Comparison of ENCODE assay signal across 8 cellular contexts in genomic region chr15:48331796-48332641, GRCh38. TPM values are rescaled to one million over a fixed set of nuclear protein-coding genes. Genes with fewer than 3 reads are reported as not detected.
DNase-seq lines count a peak whose midpoint lies in the region; ATAC-seq and TF ChIP-seq lines count a peak whose summit lies in the region.

No MANE protein-coding gene starts in this region.

- intact Hi-C loops in activated naive CD4-positive, alpha-beta T cell treated with anti-CD3 and anti-CD28 coated beads for 36 hours (cut with micrococcal nuclease): loop anchor here (1.0 to 10.0 kb wide), 8 partner anchors 155 to 1805 kb away; partner anchors contain the start of genes CEP152, COPS2, DTWD1 and FAM227B
- intact Hi-C loops in ovary (cut with DNase I) (no loop called here), tibial artery (cut with DNase I; ENCODE audit: low total_unique reads) (no loop called here)

- no peak for TF ChIP-seq EP300 in ovary (IDR thresholded peaks at IDR 0.05)

- WGBS in ovary, 3 donors: 1% methylated on average over 58 to 64 of the region's 64 CpGs

- DNase-seq in Daoy (ENCODE audit: low read depth): peak; percentile 78
- peak; percentile 42 for DNase-seq in HuH-7.5 (ENCODE audit: low spot score)
- peak; percentile 47 for DNase-seq in SIG-M5 (lab: John Stamatoyannopoulos, UW)
- peak; percentile 83 for DNase-seq in activated naive CD4-positive, alpha-beta T cell treated with anti-CD3 and anti-CD28 coated beads for 36 hours
- DNase-seq in glutamatergic neuron: peak; percentile 68
- DNase-seq in ovary: peak in 4 of 5 donors; percentile 84 to 89 (median 84)
- DNase-seq in tibial artery: peak in 1 of 2 donors; percentile 75

- H3K4me1 ChIP-seq in ovary (ENCODE audit: insufficient read depth) (peaks cover 4% of the 10 kb centered on the region), tibial artery (peaks cover 3 to 18% (median 6%) of the 10 kb centered on the region in 4 donors)

- H3K27ac ChIP-seq in ovary: peak overlapping the region; percentile 94 to 96
- H3K27ac ChIP-seq in tibial artery: peak overlapping the region; percentile 96 to 97

- TF ChIP-seq CTCF in glutamatergic neuron (IDR thresholded peaks at IDR 0.05; ENCODE audit: partially characterized antibody, unreplicated experiment): no peak
- no peak for TF ChIP-seq CTCF in ovary (IDR thresholded peaks at IDR 0.05)
- TF ChIP-seq CTCF in tibial artery (IDR thresholded peaks at IDR 0.05): no peak

- H3K27ac Mint-ChIP-seq in activated naive CD4-positive, alpha-beta T cell treated with anti-CD3 and anti-CD28 coated beads for 36 hours: peak overlapping the region; percentile 97
- H3K27ac Mint-ChIP-seq in glutamatergic neuron (ENCODE audit: unreplicated experiment): peak overlapping the region; percentile 85

- CTCF ChIA-PET in activated naive CD4-positive, alpha-beta T cell treated with anti-CD3 and anti-CD28 coated beads for 36 hours (lab: Charles Lee): interaction anchor here (0.6 to 5.3 kb wide), 4 partner anchors 9 to 691 kb away, joined by 3 to 21 read pairs (median 3); no protein-coding TSS in a partner anchor

- no peak for TF ChIP-seq POLR2A in ovary (IDR thresholded peaks at IDR 0.05)

- H3K4me3 ChIP-seq in ovary (peak overlapping the region; percentile 80), tibial artery (peak overlapping the region; percentile 69 to 93)

- H3K9me3 ChIP-seq in ovary (no peaks in the 10 kb centered on the region), tibial artery (no peaks in the 10 kb centered on the region)

- ATAC-seq in GM21528 (IDR thresholded peaks at IDR 0.05; ENCODE audit: low FRiP score, unreplicated experiment): peak; percentile 57

- no peaks in the 10 kb centered on the region for H3K27me3 ChIP-seq in ovary
- H3K27me3 ChIP-seq in tibial artery: no peaks in the 10 kb centered on the region

- H3K36me3 ChIP-seq in ovary (no peaks in the 10 kb centered on the region), tibial artery (peaks cover 19 to 32% (median 25%) of the 10 kb centered on the region in 3 donors)

- peak overlapping the region; percentile 95 for H3K4me3 Mint-ChIP-seq in activated naive CD4-positive, alpha-beta T cell treated with anti-CD3 and anti-CD28 coated beads for 36 hours
- H3K4me3 Mint-ChIP-seq in glutamatergic neuron (ENCODE audit: unreplicated experiment): peak overlapping the region; percentile 76

- H3K36me3 Mint-ChIP-seq in activated naive CD4-positive, alpha-beta T cell treated with anti-CD3 and anti-CD28 coated beads for 36 hours (ENCODE audit: low read depth): peaks cover 50% of the 10 kb centered on the region
- H3K36me3 Mint-ChIP-seq in glutamatergic neuron (ENCODE audit: unreplicated experiment): no peaks in the 10 kb centered on the region

- H3K27me3 Mint-ChIP-seq in activated naive CD4-positive, alpha-beta T cell treated with anti-CD3 and anti-CD28 coated beads for 36 hours (ENCODE audit: low read depth): no peaks in the 10 kb centered on the region
- no peaks in the 10 kb centered on the region for H3K27me3 Mint-ChIP-seq in glutamatergic neuron (ENCODE audit: unreplicated experiment)

- H3K9me3 Mint-ChIP-seq in activated naive CD4-positive, alpha-beta T cell treated with anti-CD3 and anti-CD28 coated beads for 36 hours: no peaks in the 10 kb centered on the region
- peaks cover 1% of the 10 kb centered on the region for H3K9me3 Mint-ChIP-seq in glutamatergic neuron (ENCODE audit: unreplicated experiment)

- peaks cover 45% of the 10 kb centered on the region for H3K4me1 Mint-ChIP-seq in activated naive CD4-positive, alpha-beta T cell treated with anti-CD3 and anti-CD28 coated beads for 36 hours (ENCODE audit: low read depth)
- H3K4me1 Mint-ChIP-seq in glutamatergic neuron (ENCODE audit: low read depth, unreplicated experiment): peaks cover 4% of the 10 kb centered on the region

RNA-seq across cellular contexts. Expression of gene DUT, which starts 0.8 kb away (rescaled TPM):
- total RNA-seq in Daoy (2014; rRNA removed; shearing (Covaris generic)): 137 and 174 TPM in 2 replicates
- total RNA-seq in activated naive CD4-positive, alpha-beta T cell treated with anti-CD3 and anti-CD28 coated beads for 36 hours: 100 to 1,000 TPM; 605 to 628 TPM
- total RNA-seq in glutamatergic neuron (ENCODE audit: unreplicated experiment): 34.3 TPM
- total RNA-seq in ovary: 100 to 1,000 TPM in 3 of 7 donors, 10 to 100 TPM in 4; 72.6 to 131 (median 95.0) TPM
- 10 to 100 TPM; 63.1 to 84.1 TPM for polyA plus RNA-seq in ovary
